In the genomic region with DNA sequence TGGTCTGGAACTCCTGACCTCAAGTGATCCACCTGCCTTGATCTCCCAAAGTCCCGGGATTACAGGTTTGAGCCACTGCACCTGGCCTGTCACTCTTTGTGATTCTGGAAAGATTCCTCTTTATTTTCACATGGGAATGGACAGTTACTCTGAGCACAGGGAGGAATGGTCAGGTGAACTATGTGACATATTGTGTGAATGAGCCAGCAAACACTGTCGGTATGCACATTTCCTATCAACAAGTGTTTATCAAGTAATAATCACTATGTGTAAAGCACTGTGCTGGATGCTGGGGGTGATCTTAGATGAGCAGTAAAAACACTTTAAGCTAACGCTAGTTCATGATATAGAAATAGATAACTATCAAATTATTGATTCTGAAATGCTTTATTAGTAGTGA, we compare ENCODE assay signal across 25 cellular contexts.
"Had no signal": no experiment of that assay in that cellular context is flagged by ENCODE, and none has a peak within 500 bp of the region (broad histone marks: within the 10 kb centered on the region; RNA-seq: fewer than 3 reads in every experiment).

No MANE protein-coding gene starts in this region.

- H3K4me3 ChIP-seq: colonic mucosa, coronary artery, dorsolateral prefrontal cortex, esophagus muscularis mucosa, esophagus squamous epithelium, gastrocnemius medialis, gastroesophageal sphincter, heart left ventricle, heart right ventricle had no signal

- H3K4me3 Mint-ChIP-seq: dendritic cell treated with granulocyte-macrophage colony-stimulating factor and Interleukin-4, amounts not matched to agents 40 ng/mL and 50 ng/mL, for 4 days; effector memory CD8-positive, alpha-beta T cell; endodermal cell had no signal

- DNase-seq: colonic mucosa; cortex of kidney; dermis blood vessel endothelial cell; dorsolateral prefrontal cortex; effector CD4-positive, alpha-beta T cell; effector CD8-positive, alpha-beta T cell; effector memory CD4-positive, alpha-beta T cell; effector memory CD8-positive, alpha-beta T cell; endodermal cell; erythroblast; esophagus squamous epithelium; foreskin fibroblast; foreskin keratinocyte; foreskin melanocyte; gastrocnemius medialis; glutamatergic neuron; head of caudate nucleus; heart left ventricle; heart right ventricle had no signal

- H3K9me3 ChIP-seq: colonic mucosa, esophagus muscularis mucosa, esophagus squamous epithelium, gastrocnemius medialis, gastroesophageal sphincter, heart left ventricle, heart right ventricle had no signal

- H3K9me3 Mint-ChIP-seq: dendritic cell treated with granulocyte-macrophage colony-stimulating factor and Interleukin-4, amounts not matched to agents 40 ng/mL and 50 ng/mL, for 4 days; effector memory CD8-positive, alpha-beta T cell; endodermal cell had no signal

- H3K27me3 ChIP-seq: colonic mucosa, dorsolateral prefrontal cortex, esophagus muscularis mucosa, esophagus squamous epithelium, gastrocnemius medialis, gastroesophageal sphincter, heart left ventricle, heart right ventricle had no signal

- H3K27ac ChIP-seq: colonic mucosa, coronary artery, dorsolateral prefrontal cortex, epithelial cell of prostate, esophagus muscularis mucosa, esophagus squamous epithelium, foreskin keratinocyte, gastrocnemius medialis, gastroesophageal sphincter, heart left ventricle, heart right ventricle had no signal

- ATAC-seq: effector memory CD8-positive, alpha-beta T cell; esophagus mucosa; foreskin keratinocyte; gastrocnemius medialis; gastroesophageal sphincter; heart left ventricle; heart right ventricle had no signal

- H3K4me1 ChIP-seq: colonic mucosa, esophagus squamous epithelium, foreskin keratinocyte, gastroesophageal sphincter had no signal

- H3K36me3 ChIP-seq: colonic mucosa, gastrocnemius medialis had no signal

- H3K27ac Mint-ChIP-seq: dendritic cell treated with granulocyte-macrophage colony-stimulating factor and Interleukin-4, amounts not matched to agents 40 ng/mL and 50 ng/mL, for 4 days; effector memory CD8-positive, alpha-beta T cell; endodermal cell had no signal
